16 cellular contexts compared by ENCODE assay signal in genomic region chr10:104735036-104735435, GRCh38.
A peak's percentile ranks its signal among the peaks of the same experiment; 100 is the strongest.
DNase-seq lines count a peak whose midpoint lies in the region; ATAC-seq and TF ChIP-seq lines count a peak whose summit lies in the region.
"Had no signal": no experiment of that assay in that cellular context is flagged by ENCODE, and none has a peak within 500 bp of the region (broad histone marks: within the 10 kb centered on the region; RNA-seq: fewer than 3 reads in every experiment).

No MANE protein-coding gene starts in this region.

- H3K4me1 ChIP-seq in SK-N-SH (ENCODE audit: control insufficient read depth in 1 of 2, insufficient read depth in 2 of 2, low read depth in 1 of 2, low read length in 1 of 2): peaks cover 0 to 14% of the 10 kb centered on the region in 2 experiments; a peak in 2 of 4 replicates
- H3K4me1 ChIP-seq in ectodermal cell (ENCODE audit: control insufficient read depth, insufficient read depth, low read length): peaks cover 27% of the 10 kb centered on the region
- no peaks in the 10 kb centered on the region for H3K4me1 ChIP-seq in thyroid gland
- H3K4me1 ChIP-seq: A549, upper lobe of left lung had no signal

- H3K4me3 ChIP-seq in SK-N-SH (ENCODE audit: low read depth in 2 of 2, low read length in 1 of 2) (no peak overlapping the region; a peak in 1 of 4 replicates), ectodermal cell (ENCODE audit: insufficient read depth, low read depth, low read length) (no peak overlapping the region), thyroid gland (replicated peaks in 1 of 3) (no peak overlapping the region)
- H3K4me3 ChIP-seq: A549, skin epidermis, upper lobe of left lung had no signal

- WGBS in SK-N-SH (ENCODE audit: low lambda C conversion rate): 5% methylated on average over 8 of the region's 8 CpGs
- 6 to 12% methylated on average over 6 to 7 of the region's 8 CpGs for WGBS in ectodermal cell, 2 experiments
- WGBS in thyroid gland, 2 donors: 10 to 12% methylated on average over 8 of the region's 8 CpGs

- no peaks in the 10 kb centered on the region for H3K27me3 Mint-ChIP-seq in osteocyte (ENCODE audit: unreplicated experiment)
- H3K27me3 Mint-ChIP-seq: CD4-positive, CD25-positive, alpha-beta regulatory T cell had no signal

- H3K27ac ChIP-seq in SK-N-SH (ENCODE audit: low read depth in 2 of 2, low read length in 1 of 2): no peak overlapping the region
- peak overlapping the region; percentile 30 for H3K27ac ChIP-seq in ectodermal cell (ENCODE audit: insufficient read depth, low read depth, low read length, poor library complexity, severe bottlenecking)
- no peak overlapping the region for H3K27ac ChIP-seq in thyroid gland
- H3K27ac ChIP-seq: A549, skin epidermis, upper lobe of left lung had no signal

- H3K9ac ChIP-seq in SK-N-SH: no peak overlapping the region

- TF ChIP-seq CTCF in SK-N-SH (IDR thresholded peaks at IDR 0.05) (no peak), thyroid gland (IDR thresholded peaks at IDR 0.05) (no peak), osteocyte (IDR thresholded peaks at IDR 0.05) (no peak)

- no peaks in the 10 kb centered on the region for H3K36me3 Mint-ChIP-seq in osteocyte (ENCODE audit: unreplicated experiment)
- H3K36me3 Mint-ChIP-seq: CD4-positive, CD25-positive, alpha-beta regulatory T cell; stimulated activated effector memory CD8-positive, alpha-beta T cell treated with anti-CD3 and anti-CD28 coated beads, Interleukin-12 subunit alpha, Interleukin-12 subunit beta, amount 100 ng/mL, for 72 hours had no signal

- peak; percentile 53 for DNase-seq in SK-N-SH
- DNase-seq in islet precursor cell: peak; percentile 71
- DNase-seq in thyroid gland: peak; percentile 31 to 44
- DNase-seq in osteocyte (ENCODE audit: extremely low spot score, unreplicated experiment): no peak
- no peak for DNase-seq in NCI-H1436 (lab: John Stamatoyannopoulos, UW)
- DNase-seq: activated CD4-positive, alpha-beta T cell treated with anti-CD3 and anti-CD28 coated beads for 36 hours; activated naive CD4-positive, alpha-beta T cell treated with Interleukin-2 at 50 U/mL for 16 hours; CD4-positive, CD25-positive, alpha-beta regulatory T cell; NCI-H2081 treated with DMSO at 0.1 percent for 48 hours had no signal

- H4K20me1 ChIP-seq in SK-N-SH (ENCODE audit: insufficient read depth): no peaks in the 10 kb centered on the region

- H3K9me3 ChIP-seq in SK-N-SH (no peaks in the 10 kb centered on the region), ectodermal cell (ENCODE audit: control insufficient read depth, low read length) (no peaks in the 10 kb centered on the region), thyroid gland (no peaks in the 10 kb centered on the region)
- H3K9me3 ChIP-seq: A549, upper lobe of left lung had no signal

- no peak for TF ChIP-seq POLR2A in thyroid gland (IDR thresholded peaks at IDR 0.05)

- H3K4me2 ChIP-seq in SK-N-SH: no peak overlapping the region
- H3K4me2 ChIP-seq: A549 had no signal

- H3F3A ChIP-seq in SK-N-SH (replicated peaks; ENCODE audit: insufficient read depth): no peaks in the 10 kb centered on the region

- H3K36me3 ChIP-seq in SK-N-SH (replicated peaks in 1 of 2; ENCODE audit: control insufficient read depth in 1 of 2, insufficient read depth in 2 of 2, low read length in 1 of 2) (no peaks in the 10 kb centered on the region), ectodermal cell (ENCODE audit: control insufficient read depth, insufficient read depth, low read length) (no peaks in the 10 kb centered on the region), thyroid gland (no peaks in the 10 kb centered on the region)
- H3K36me3 ChIP-seq: upper lobe of left lung had no signal

- intact Hi-C loops in thyroid gland (cut with DNase I): no loop called here

- no peaks in the 10 kb centered on the region for H3K9me2 ChIP-seq in SK-N-SH

- ATAC-seq in SK-N-SH treated with all-trans-retinoic acid at 6 μM for 48 hours (no peak; the same call in 2 of the 3 replicates), GM18519 (IDR thresholded peaks at IDR 0.05; ENCODE audit: low FRiP score, unreplicated experiment) (no peak)
- ATAC-seq: A549; activated CD4-positive, alpha-beta T cell treated with anti-CD3 and anti-CD28 coated beads for 36 hours; stimulated activated effector memory CD8-positive, alpha-beta T cell treated with anti-CD3 and anti-CD28 coated beads, Interleukin-12 subunit alpha, Interleukin-12 subunit beta, amount 100 ng/mL, for 72 hours had no signal

- no peak overlapping the region for H2AFZ ChIP-seq in SK-N-SH (ENCODE audit: low read depth)

- H3K27me3 ChIP-seq in SK-N-SH (ENCODE audit: insufficient read depth) (no peaks in the 10 kb centered on the region), ectodermal cell (ENCODE audit: control insufficient read depth, insufficient read depth, low read length, poor library complexity, severe bottlenecking) (no peaks in the 10 kb centered on the region), thyroid gland (no peaks in the 10 kb centered on the region)
- H3K27me3 ChIP-seq: upper lobe of left lung had no signal

- no peak for TF ChIP-seq RAD21 in SK-N-SH (IDR thresholded peaks at IDR 0.05; ENCODE audit: low read length)

- no peaks in the 10 kb centered on the region for H3K79me2 ChIP-seq in SK-N-SH (ENCODE audit: insufficient read depth)

- CTCF ChIA-PET in SK-N-SH (lab: Yijun Ruan, JAX): no interaction called here

- no peaks in the 10 kb centered on the region for H3K4me1 Mint-ChIP-seq in osteocyte (ENCODE audit: unreplicated experiment)
- H3K4me1 Mint-ChIP-seq: activated CD4-positive, alpha-beta T cell treated with anti-CD3 and anti-CD28 coated beads for 36 hours; CD4-positive, CD25-positive, alpha-beta regulatory T cell; stimulated activated effector memory CD8-positive, alpha-beta T cell treated with anti-CD3 and anti-CD28 coated beads, Interleukin-12 subunit alpha, Interleukin-12 subunit beta, amount 100 ng/mL, for 72 hours had no signal

- H3K9me3 Mint-ChIP-seq in osteocyte (ENCODE audit: unreplicated experiment): peaks cover under 1% of the 10 kb centered on the region
- H3K9me3 Mint-ChIP-seq: stimulated activated effector memory CD8-positive, alpha-beta T cell treated with anti-CD3 and anti-CD28 coated beads, Interleukin-12 subunit alpha, Interleukin-12 subunit beta, amount 100 ng/mL, for 72 hours had no signal

- no peak overlapping the region for H3K4me3 Mint-ChIP-seq in osteocyte (ENCODE audit: unreplicated experiment)
- H3K4me3 Mint-ChIP-seq: activated CD4-positive, alpha-beta T cell treated with anti-CD3 and anti-CD28 coated beads for 36 hours; CD4-positive, CD25-positive, alpha-beta regulatory T cell; stimulated activated effector memory CD8-positive, alpha-beta T cell treated with anti-CD3 and anti-CD28 coated beads, Interleukin-12 subunit alpha, Interleukin-12 subunit beta, amount 100 ng/mL, for 72 hours had no signal

- no peak for TF ChIP-seq EP300 in SK-N-SH (IDR thresholded peaks at IDR 0.05; ENCODE audit: borderline replicate concordance in 1 of 2, low read depth in 1 of 2, low read length in 1 of 2)

- POLR2A ChIA-PET in SK-N-SH (lab: Yijun Ruan, JAX): no interaction called here

- H3K27ac Mint-ChIP-seq in osteocyte (ENCODE audit: unreplicated experiment): no peak overlapping the region
- H3K27ac Mint-ChIP-seq: activated CD4-positive, alpha-beta T cell treated with anti-CD3 and anti-CD28 coated beads for 36 hours; CD4-positive, CD25-positive, alpha-beta regulatory T cell; stimulated activated effector memory CD8-positive, alpha-beta T cell treated with anti-CD3 and anti-CD28 coated beads, Interleukin-12 subunit alpha, Interleukin-12 subunit beta, amount 100 ng/mL, for 72 hours had no signal

TF ChIP-seq in SK-N-SH, 30 proteins besides CTCF, POLR2A, EP300 and RAD21 (continues in another document):
- no peak for TF ChIP-seq POLR2AphosphoS5 (IDR thresholded peaks at IDR 0.05; ENCODE audit: low read depth, low read length)
- no peak for TF ChIP-seq MEF2A (IDR thresholded peaks at IDR 0.05; ENCODE audit: borderline replicate concordance, low read depth)

TF ChIP-seq in SK-N-SH treated with all-trans-retinoic acid at 6 μM for 48 hours, 23 proteins besides CTCF, POLR2A, EP300 and RAD21:
- TF ChIP-seq PATZ1 (CRISPR knock-in tag; IDR thresholded peaks at IDR 0.05; ENCODE audit: borderline replicate concordance): no peak
- TF ChIP-seq ISL1 (CRISPR knock-in tag; IDR thresholded peaks at IDR 0.05): no peak
- TF ChIP-seq ZC3H10 (CRISPR knock-in tag; IDR thresholded peaks at IDR 0.05): no peak
- TF ChIP-seq ZNF8 (CRISPR knock-in tag; IDR thresholded peaks at IDR 0.05): no peak
- no peak for TF ChIP-seq OSR1 (CRISPR knock-in tag; IDR thresholded peaks at IDR 0.05)
- TF ChIP-seq, protein P1, sequence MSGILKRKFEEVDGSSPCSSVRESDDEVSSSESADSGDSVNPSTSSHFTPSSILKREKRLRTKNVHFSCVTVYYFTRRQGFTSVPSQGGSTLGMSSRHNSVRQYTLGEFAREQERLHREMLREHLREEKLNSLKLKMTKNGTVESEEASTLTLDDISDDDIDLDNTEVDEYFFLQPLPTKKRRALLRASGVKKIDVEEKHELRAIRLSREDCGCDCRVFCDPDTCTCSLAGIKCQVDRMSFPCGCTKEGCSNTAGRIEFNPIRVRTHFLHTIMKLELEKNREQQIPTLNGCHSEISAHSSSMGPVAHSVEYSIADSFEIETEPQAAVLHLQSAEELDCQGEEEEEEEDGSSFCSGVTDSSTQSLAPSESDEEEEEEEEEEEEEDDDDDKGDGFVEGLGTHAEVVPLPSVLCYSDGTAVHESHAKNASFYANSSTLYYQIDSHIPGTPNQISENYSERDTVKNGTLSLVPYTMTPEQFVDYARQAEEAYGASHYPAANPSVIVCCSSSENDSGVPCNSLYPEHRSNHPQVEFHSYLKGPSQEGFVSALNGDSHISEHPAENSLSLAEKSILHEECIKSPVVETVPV (CRISPR knock-in tag; IDR thresholded peaks at IDR 0.05): no peak
- TF ChIP-seq TOX (CRISPR knock-in tag; IDR thresholded peaks at IDR 0.05; ENCODE audit: borderline replicate concordance): no peak
- TF ChIP-seq GLIS3 (CRISPR knock-in tag; IDR thresholded peaks at IDR 0.05): no peak
- TF ChIP-seq ARNTL (CRISPR knock-in tag; IDR thresholded peaks at IDR 0.05; ENCODE audit: borderline replicate concordance, low read depth): no peak
- TF ChIP-seq ZNF565 (CRISPR knock-in tag; conservative IDR thresholded peaks at IDR 0.05; ENCODE audit: low read depth): no peak

Comparison
In these comparisons a context has a peak if more than half of its experiments do, and no peak if none do; other contexts are left out.
1. DNase-seq: peak in SK-N-SH (single experiment), islet precursor cell (single experiment) and thyroid gland (2 of 2); none in osteocyte (single experiment) and NCI-H1436 (single experiment).